In the genomic region with DNA sequence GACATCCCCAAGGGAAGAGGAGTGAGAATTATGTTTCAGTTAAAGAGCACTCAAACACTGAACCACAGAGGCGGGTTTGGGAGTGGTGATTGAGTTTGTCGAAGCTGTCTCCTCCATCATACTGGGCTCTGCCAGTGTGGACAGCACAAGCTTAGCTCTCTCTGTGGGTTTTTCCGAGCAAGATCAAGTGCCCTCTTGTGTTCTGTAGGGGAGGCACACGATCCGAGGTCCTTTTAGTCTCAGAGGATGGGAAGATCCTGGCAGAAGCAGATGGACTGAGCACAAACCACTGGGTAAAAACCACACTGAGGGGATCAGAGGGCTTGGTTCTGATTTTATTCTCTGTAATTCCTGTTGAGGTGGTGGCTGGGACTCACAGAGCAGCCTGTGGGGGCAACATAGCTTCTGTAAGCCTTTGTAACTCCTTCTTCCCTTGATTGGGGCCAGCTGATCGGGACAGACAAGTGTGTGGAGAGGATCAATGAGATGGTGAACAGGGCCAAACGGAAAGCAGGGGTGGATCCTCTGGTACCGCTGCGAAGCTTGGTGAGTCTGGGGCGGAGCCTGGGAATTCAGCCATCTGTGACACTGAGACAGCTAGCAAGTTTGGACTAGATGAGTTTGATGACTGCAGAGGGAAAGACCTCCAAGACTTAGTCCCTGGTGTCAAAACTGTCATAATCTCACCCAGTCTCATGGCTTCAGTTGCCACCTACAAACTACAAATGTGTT, we compare ENCODE assay signal across 9 cellular contexts. TPM values are rescaled to one million over a fixed set of nuclear protein-coding genes. Genes with fewer than 3 reads are reported as not detected.
DNase-seq lines count a peak whose midpoint lies in the region; ATAC-seq, FAIRE-seq and TF ChIP-seq lines count a peak whose summit lies in the region.
"Had no signal": no experiment of that assay in that cellular context is flagged by ENCODE, and none has a peak within 500 bp of the region (broad histone marks: within the 10 kb centered on the region; RNA-seq: fewer than 3 reads in every experiment).

No MANE protein-coding gene starts in this region.

- H3K4me1 ChIP-seq in GM23338 (ENCODE audit: insufficient read depth) (peaks cover 13% of the 10 kb centered on the region), small intestine (ENCODE audit: control insufficient read depth in 2 of 2, insufficient read depth in 1 of 2, low read depth in 1 of 2, low read length in 1 of 2) (peaks cover 0 to 12% of the 10 kb centered on the region in 2 donors)

- peaks cover 78% of the 10 kb centered on the region for H3K4me1 Mint-ChIP-seq in CD4-positive, alpha-beta T cell (ENCODE audit: low read depth)
- peaks cover 17% of the 10 kb centered on the region for H3K4me1 Mint-ChIP-seq in GM23338
- H3K4me1 Mint-ChIP-seq in T-helper 2 cell treated with Interferon-gamma antibody and Interleukin-4, amounts not matched to agents 5 μg/mL and 100 μg/mL, for 36 hours (ENCODE audit: low read depth) = peaks cover 46% of the 10 kb centered on the region

- peaks cover 7% of the 10 kb centered on the region; the same call in 1 of the 2 replicates for H4K20me1 ChIP-seq in GM23338 (replicated peaks; ENCODE audit: insufficient read depth)

- H3K9me2 ChIP-seq in GM23338 (ENCODE audit: insufficient read depth) = no peaks in the 10 kb centered on the region

- no peak for FAIRE-seq in small intestine (lab: Jason Lieb, UNC)

- 0 out of 2 replicates have a peak, but pooled peaks cover 3% of the 10 kb centered on the region for H3F3A ChIP-seq in GM23338 (replicated peaks; ENCODE audit: low read depth)

- H3K4me3 Mint-ChIP-seq in CD4-positive, alpha-beta T cell = peak overlapping the region; percentile 99
- peak overlapping the region; percentile 99; the same call in 2 of the 3 replicates for H3K4me3 Mint-ChIP-seq in GM23338
- peak overlapping the region; percentile 97 for H3K4me3 Mint-ChIP-seq in T-helper 2 cell treated with Interferon-gamma antibody and Interleukin-4, amounts not matched to agents 5 μg/mL and 100 μg/mL, for 36 hours

- peaks cover 60% of the 10 kb centered on the region for H3K36me3 Mint-ChIP-seq in CD4-positive, alpha-beta T cell (ENCODE audit: low read depth)
- H3K36me3 Mint-ChIP-seq in GM23338 (ENCODE audit: low read depth) = peaks cover 20% of the 10 kb centered on the region
- peaks cover 34% of the 10 kb centered on the region for H3K36me3 Mint-ChIP-seq in T-helper 2 cell treated with Interferon-gamma antibody and Interleukin-4, amounts not matched to agents 5 μg/mL and 100 μg/mL, for 36 hours (ENCODE audit: low read depth)

- no peak overlapping the region for H3K4me2 ChIP-seq in GM23338

- H3K36me3 ChIP-seq in GM23338 (ENCODE audit: insufficient read depth) = no peaks in the 10 kb centered on the region; the same call in 1 of the 2 replicates
- H3K36me3 ChIP-seq in small intestine (ENCODE audit: control insufficient read depth in 2 of 2, insufficient read depth in 2 of 2, low read length in 2 of 2) = peaks cover 0 to 10% of the 10 kb centered on the region in 2 donors

- no peak for TF ChIP-seq CTCF in CD4-positive, alpha-beta T cell (IDR thresholded peaks at IDR 0.05)
- TF ChIP-seq CTCF in GM23338 (conservative IDR thresholded peaks at IDR 0.05; ENCODE audit: low read depth in 2 of 2) = peak; percentile 49 to 65
- TF ChIP-seq CTCF in fibroblast of the aortic adventitia (IDR thresholded peaks at IDR 0.05; ENCODE audit: insufficient read depth, low read length) = peak; percentile 58

- H3K27ac ChIP-seq in CD4-positive, alpha-beta T cell (ENCODE audit: low read depth, low read length) = peak overlapping the region; percentile 84
- H3K27ac ChIP-seq in GM23338 (ENCODE audit: low read depth) = no peak overlapping the region
- no peak overlapping the region for H3K27ac ChIP-seq in small intestine (ENCODE audit: low read depth in 1 of 2, low read length in 1 of 2)

- 0 out of 2 replicates have a peak overlapping the region, but pooled peaks have one; percentile 93 for H3K4me3 ChIP-seq in GM23338
- peak overlapping the region; percentile 99 for H3K4me3 ChIP-seq in fibroblast of the aortic adventitia (ENCODE audit: low read depth, low read length)
- no peak overlapping the region for H3K4me3 ChIP-seq in small intestine (ENCODE audit: low read depth in 1 of 2, low read length in 2 of 2)

- H3K9me3 ChIP-seq in CD4-positive, alpha-beta T cell (ENCODE audit: control insufficient read depth, low read length) = no peaks in the 10 kb centered on the region
- no peaks in the 10 kb centered on the region for H3K9me3 ChIP-seq in small intestine (ENCODE audit: control insufficient read depth, low read depth)

- POLR2A ChIA-PET in CD4-positive, alpha-beta T cell (lab: Charles Lee) = interaction anchor here (1.3 to 6.5 kb wide), 4 partner anchors 10 to 156 kb away, joined by 3 to 114 read pairs (median 8); partner anchors contain the start of genes MCEE, MPHOSPH10 and PAIP2B

- peak overlapping the region; percentile 99 for H3K27ac Mint-ChIP-seq in CD4-positive, alpha-beta T cell
- H3K27ac Mint-ChIP-seq in GM23338 = no peak overlapping the region
- H3K27ac Mint-ChIP-seq in T-helper 2 cell treated with Interferon-gamma antibody and Interleukin-4, amounts not matched to agents 5 μg/mL and 100 μg/mL, for 36 hours = no peak overlapping the region

- no peak for DNase-seq in CD4-positive, alpha-beta T cell
- DNase-seq in GM23338 (ENCODE audit: low spot score) = peak; percentile 73
- DNase-seq in T-helper 2 cell treated with Interferon-gamma antibody and Interleukin-4, amounts not matched to agents 5 μg/mL and 100 μg/mL, for 36 hours (ENCODE audit: low spot score) = no peak
- DNase-seq in fibroblast of the aortic adventitia (ENCODE audit: low read depth) = peak; percentile 56
- DNase-seq in small intestine = peak; percentile 21
- DNase-seq in stimulated activated CD4-positive, alpha-beta T cell treated with anti-CD3 and anti-CD28 coated beads, Interleukin-15, amount 100 ng/mL, for 24 hours = no peak
- no peak for DNase-seq in HK-2 (ENCODE audit: unreplicated experiment)
- DNase-seq in stimulated activated CD4-positive, alpha-beta T cell treated with anti-CD3 and anti-CD28 coated beads, Interleukin-4, amount 100 ng/mL, for 1 hour = no peak

- no peak for ATAC-seq in CD4-positive, alpha-beta T cell (ENCODE audit: poor library complexity)
- peak; percentile 37 for ATAC-seq in GM23338
- ATAC-seq: Panc1 had no signal

- H3K9me3 Mint-ChIP-seq in CD4-positive, alpha-beta T cell = no peaks in the 10 kb centered on the region
- H3K9me3 Mint-ChIP-seq in GM23338 = no peaks in the 10 kb centered on the region
- no peaks in the 10 kb centered on the region for H3K9me3 Mint-ChIP-seq in T-helper 2 cell treated with Interferon-gamma antibody and Interleukin-4, amounts not matched to agents 5 μg/mL and 100 μg/mL, for 36 hours

- H3K27me3 Mint-ChIP-seq in CD4-positive, alpha-beta T cell = no peaks in the 10 kb centered on the region
- H3K27me3 Mint-ChIP-seq in GM23338 (ENCODE audit: insufficient read depth, low read depth, poor library complexity) = peaks cover 11% of the 10 kb centered on the region
- H3K27me3 Mint-ChIP-seq in T-helper 2 cell treated with Interferon-gamma antibody and Interleukin-4, amounts not matched to agents 5 μg/mL and 100 μg/mL, for 36 hours (ENCODE audit: low read depth) = no peaks in the 10 kb centered on the region

- peaks cover 19% of the 10 kb centered on the region for H3K79me2 ChIP-seq in GM23338 (replicated peaks; ENCODE audit: insufficient read depth)

- CTCF ChIA-PET in CD4-positive, alpha-beta T cell (lab: Charles Lee) = interaction anchor here (1.1 to 1.8 kb wide), 2 partner anchors 69 to 76 kb away, joined by 4 to 5 read pairs; partner anchors contain the start of gene TEX261

- intact Hi-C loops in CD4-positive, alpha-beta T cell (cut with DNase I, micrococcal nuclease) = loop anchor here in 1 of 2 experiments (2.0 to 5.0 kb wide), 2 partner anchors 152 to 262 kb away; partner anchors contain the start of gene ZNF638

- H3K27me3 ChIP-seq in CD4-positive, alpha-beta T cell (ENCODE audit: control insufficient read depth, insufficient read depth, low read length) = no peaks in the 10 kb centered on the region
- H3K27me3 ChIP-seq in GM23338 (ENCODE audit: insufficient read depth) = no peaks in the 10 kb centered on the region
- H3K27me3 ChIP-seq in small intestine (ENCODE audit: control insufficient read depth in 2 of 2, insufficient read depth in 2 of 2, low read length in 2 of 2) = no peaks in the 10 kb centered on the region

- 55 to 71% (median 57%) methylated on average over 10 of the region's 10 CpGs for WGBS in small intestine, 3 donors

- no peak overlapping the region for H2AFZ ChIP-seq in GM23338

TF ChIP-seq in GM23338, 12 proteins besides CTCF, POLR2A, EP300 and RAD21 (continues in another document):
- no peak for TF ChIP-seq CREB1 (CRISPR knock-in tag; IDR thresholded peaks at IDR 0.05; ENCODE audit: low read depth)
- no peak for TF ChIP-seq ZNF331 (CRISPR knock-in tag; IDR thresholded peaks at IDR 0.05; ENCODE audit: low read depth)
- TF ChIP-seq EZH2phosphoT487 (IDR thresholded peaks at IDR 0.05; ENCODE audit: unreplicated experiment) = no peak

RNA-seq across cellular contexts. Expression of gene NAGK, which starts 2.0 kb away (rescaled TPM):
- 10 to 100 TPM; 62.3 to 73.3 TPM for total RNA-seq in CD4-positive, alpha-beta T cell
- 24.3 and 55.6 TPM in 2 replicates for total RNA-seq in GM23338 (2014; rRNA removed; shearing (Covaris generic))
- polyA plus RNA-seq in GM23338 (2016; fragmentation: Nextera tagmentation; extraction: Ambion mirVana) = 47.0 and 48.0 TPM in 2 replicates
- total RNA-seq in fibroblast of the aortic adventitia (ENCODE audit: low replicate concordance) = 58.1 and 63.0 TPM in 2 replicates
- polyA plus RNA-seq in small intestine = 10 to 100 TPM; 54.8 to 81.0 (median 78.6) TPM

RNA-seq across cellular contexts. Expression of gene MCEE, which starts 59.6 kb away (rescaled TPM):
- 1 to 10 TPM; 4.3 to 8.0 TPM for total RNA-seq in CD4-positive, alpha-beta T cell
- 8.4 and 9.9 TPM in 2 replicates for total RNA-seq in GM23338 (2014; rRNA removed; shearing (Covaris generic))
- polyA plus RNA-seq in GM23338 (2016; fragmentation: Nextera tagmentation; extraction: Ambion mirVana) (26.2 and 31.1 TPM in 2 replicates), small intestine (10 to 100 TPM; 16.3 to 43.6 (median 34.6) TPM)
- 8.0 and 18.8 TPM in 2 replicates for total RNA-seq in fibroblast of the aortic adventitia (ENCODE audit: low replicate concordance)

RNA-seq across cellular contexts. Expression of gene MPHOSPH10, which starts 60.0 kb away (rescaled TPM):
- total RNA-seq in CD4-positive, alpha-beta T cell = 10 to 100 TPM; 36.7 to 38.2 TPM
- total RNA-seq in GM23338 (2014; rRNA removed; shearing (Covaris generic)) = 23.8 and 24.9 TPM in 2 replicates
- 53.7 and 64.8 TPM in 2 replicates for polyA plus RNA-seq in GM23338 (2016; fragmentation: Nextera tagmentation; extraction: Ambion mirVana)
- total RNA-seq in fibroblast of the aortic adventitia (ENCODE audit: low replicate concordance) = 23.4 and 56.3 TPM in 2 replicates
- polyA plus RNA-seq in small intestine = 10 to 100 TPM; 14.3 to 20.3 (median 16.8) TPM

Comparison
In these comparisons a context has a peak if more than half of its experiments do, and no peak if none do; other contexts are left out.
1. DNase-seq: peak in GM23338 (single experiment), fibroblast of the aortic adventitia (single experiment) and small intestine (single experiment); none in CD4-positive, alpha-beta T cell (0 of 10), T-helper 2 cell treated with Interferon-gamma antibody and Interleukin-4, amounts not matched to agents 5 μg/mL and 100 μg/mL, for 36 hours (single experiment), stimulated activated CD4-positive, alpha-beta T cell treated with anti-CD3 and anti-CD28 coated beads, Interleukin-15, amount 100 ng/mL, for 24 hours (single experiment), HK-2 (single experiment) and stimulated activated CD4-positive, alpha-beta T cell treated with anti-CD3 and anti-CD28 coated beads, Interleukin-4, amount 100 ng/mL, for 1 hour (single experiment).
2. H3K4me3 ChIP-seq: peak in GM23338 (single experiment) and fibroblast of the aortic adventitia (single experiment); none in small intestine (0 of 2).
3. Peak in every context shown above with its lines, with median percentiles within 50 percentile points of each other: H3K4me3 Mint-ChIP-seq.